ENCODE assay signal across 9 cellular contexts in the genomic region with DNA sequence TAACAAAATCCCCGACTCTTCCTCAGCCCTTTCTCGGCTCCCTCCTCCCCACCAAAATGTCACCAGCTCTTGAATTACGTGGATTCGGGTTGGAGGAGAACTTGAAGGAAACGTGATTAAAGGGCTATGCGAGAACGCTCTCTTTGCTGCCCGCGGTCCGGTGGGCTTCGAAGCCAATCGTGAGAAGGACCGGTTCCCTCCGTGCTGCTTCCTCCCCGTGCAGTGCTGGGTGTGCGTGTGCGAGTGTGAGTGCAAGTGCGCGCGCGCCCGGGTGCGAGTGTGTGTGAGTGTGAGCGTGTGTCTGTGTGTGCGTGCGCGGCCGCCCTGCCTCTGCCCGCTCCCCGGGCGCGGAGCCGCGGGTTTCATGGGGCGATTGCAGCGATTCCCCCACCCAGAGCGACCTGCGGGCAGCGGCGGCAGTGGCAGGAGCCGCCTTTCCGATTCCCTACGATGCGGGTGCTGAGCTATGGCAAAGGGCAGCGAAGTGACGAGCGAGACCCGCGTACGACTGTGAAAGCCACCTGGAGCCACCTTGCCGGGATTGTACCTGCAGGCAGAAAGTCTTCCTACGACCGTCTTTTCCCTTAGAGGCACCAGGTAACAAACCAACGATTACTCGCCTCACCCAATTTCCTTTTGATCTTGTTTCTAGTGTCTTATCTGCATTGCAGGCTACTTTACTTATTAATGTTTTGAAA. TPM values are rescaled to one million over a fixed set of nuclear protein-coding genes. Genes with fewer than 3 reads are reported as not detected.
DNase-seq lines count a peak whose midpoint lies in the region; ATAC-seq and TF ChIP-seq lines count a peak whose summit lies in the region.
"Had no signal": no experiment of that assay in that cellular context is flagged by ENCODE, and none has a peak within 500 bp of the region (broad histone marks: within the 10 kb centered on the region; RNA-seq: fewer than 3 reads in every experiment).

No MANE protein-coding gene starts in this region.

- no peaks in the 10 kb centered on the region for H3K36me3 ChIP-seq in ascending aorta
- H3K36me3 ChIP-seq in urinary bladder (ENCODE audit: insufficient read depth), result no peaks in the 10 kb centered on the region

- H3K27ac ChIP-seq in ascending aorta (no peak overlapping the region), urinary bladder (ENCODE audit: low read depth) (no peak overlapping the region)
- H3K27ac ChIP-seq: VCaP had no signal

- H3K4me1 ChIP-seq in ascending aorta, result peaks cover 7% of the 10 kb centered on the region in 2 donors
- H3K4me1 ChIP-seq in urinary bladder (ENCODE audit: insufficient read depth), result no peaks in the 10 kb centered on the region

- TF ChIP-seq POLR2A in lower leg skin (IDR thresholded peaks at IDR 0.05), result no peak

- peak; percentile 9 for DNase-seq in activated naive CD4-positive, alpha-beta T cell treated with anti-CD3 and anti-CD28 coated beads, Interleukin-2, amount 50 U/mL, for 16 hours
- DNase-seq in activated naive CD4-positive, alpha-beta T cell (lab: John Stamatoyannopoulos, UW), result no peak
- DNase-seq in ascending aorta (ENCODE audit: low spot score in 2 of 2) (no peak), lower leg skin (ENCODE audit: low spot score in 2 of 2) (peak in 1 of 2 donors; percentile 82), GOT3 (lab: John Stamatoyannopoulos, UW) (no peak)
- DNase-seq in activated CD4-positive, alpha-beta T cell treated with anti-CD3 and anti-CD28 coated beads, Interleukin-2, amount 50 U/mL, for 4 hours, result no peak

- ATAC-seq in HG02938 (IDR thresholded peaks at IDR 0.05; ENCODE audit: unreplicated experiment), result no peak

- H3K4me3 ChIP-seq in ascending aorta (peak overlapping the region; percentile 70 to 71), lower leg skin (ENCODE audit: low read depth, poor library complexity, severe bottlenecking) (peak overlapping the region; percentile 5), urinary bladder (ENCODE audit: low read depth, low read length) (peak overlapping the region; percentile 76)

- 1% methylated on average over 36 to 42 of the region's 55 CpGs for WGBS in lower leg skin, 2 donors
- WGBS in urinary bladder, result under 1% methylated on average over 55 of the region's 55 CpGs

- intact Hi-C loops in ascending aorta (cut with DNase I), result no loop called here
- intact Hi-C loops in lower leg skin (cut with DNase I; ENCODE audit: low total_unique reads), result no loop called here

- H3K27me3 ChIP-seq in ascending aorta, result peaks cover 3% of the 10 kb centered on the region

- TF ChIP-seq CTCF in ascending aorta (IDR thresholded peaks at IDR 0.05) (no peak), lower leg skin (IDR thresholded peaks at IDR 0.05) (no peak)

- H3K9me3 ChIP-seq in ascending aorta, result no peaks in the 10 kb centered on the region

RNA-seq across cellular contexts. Expression of a gene that starts 1.4 kb away (rescaled TPM):
- total RNA-seq in ascending aorta (0.11 TPM), lower leg skin (under 1 TPM in 3 of 4 donors, not detected in 1; 0.17 to 0.88 (median 0.71) TPM), urinary bladder (45.9 TPM)
- 12.7 TPM for polyA plus RNA-seq in urinary bladder

Comparison
In these comparisons a context has a peak if more than half of its experiments do, and no peak if none do; other contexts are left out.
1. H3K4me3 ChIP-seq: peak in every context shown above with its lines; median percentile 76 in urinary bladder; 70 in ascending aorta; 5 in lower leg skin.
2. RNA of a gene that starts 1.4 kb away (total RNA-seq): 45.9 TPM in urinary bladder (single experiment); 0.17 to 0.88 TPM in lower leg skin and 0.11 TPM in ascending aorta (single experiment); every median in the first group is over 10 times any median in the second.